ENCODE assay signal across 1 cellular context in the genomic region with DNA sequence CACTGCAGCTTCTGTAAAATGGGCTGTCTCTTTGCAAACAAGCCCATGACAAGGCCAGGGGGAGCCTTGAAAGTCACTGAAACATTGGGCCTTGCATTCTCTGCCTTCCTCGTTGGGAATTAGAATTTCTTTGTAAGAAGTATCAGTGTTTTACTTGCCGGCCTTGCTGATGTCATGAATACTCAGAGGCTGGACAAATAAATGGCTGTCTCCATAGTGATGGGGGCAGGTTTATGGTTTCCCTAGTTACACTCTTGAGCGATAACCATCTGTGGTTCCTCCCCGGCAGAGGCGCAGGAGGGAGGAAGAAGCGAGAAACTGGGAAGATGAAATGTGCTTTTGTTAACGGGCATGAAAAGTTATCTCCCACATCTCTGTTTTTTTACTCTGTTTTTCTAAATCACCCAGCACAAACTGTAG.
TF ChIP-seq lines count a peak whose summit lies in the region.

No MANE protein-coding gene starts in this region.

TF ChIP-seq in HEK293, 187 proteins besides CTCF, POLR2A, EP300 and RAD21 (continued from another document and continues in another):
- TF ChIP-seq ZNF366 (tag by site-specific recombination; conservative IDR thresholded peaks at IDR 0.05) (0 out of 2 replicates have a peak, but pooled peaks have one; percentile 19), ZNF146 (tag by site-specific recombination; IDR thresholded peaks at IDR 0.05) (no peak), MEIS1 (CRISPR knock-in tag; IDR thresholded peaks at IDR 0.05; ENCODE audit: borderline replicate concordance) (no peak), ZBTB8A (tag by site-specific recombination; IDR thresholded peaks at IDR 0.05) (peak; percentile 27; the same call in 1 of the 2 replicates), ZNF529 (tag by site-specific recombination; IDR thresholded peaks at IDR 0.05; ENCODE audit: insufficient replicate concordance) (no peak), ZNF514 (tag by site-specific recombination; IDR thresholded peaks at IDR 0.05) (no peak), HOXD13 (CRISPR knock-in tag; IDR thresholded peaks at IDR 0.05; ENCODE audit: borderline replicate concordance) (no peak), ZNF548 (tag by site-specific recombination; IDR thresholded peaks at IDR 0.05) (no peak), ZNF677 (tag by site-specific recombination; IDR thresholded peaks at IDR 0.05) (no peak), ZNF670 (tag by site-specific recombination; IDR thresholded peaks at IDR 0.05; ENCODE audit: low read depth) (no peak), ZNF221 (tag by site-specific recombination; IDR thresholded peaks at IDR 0.05; ENCODE audit: borderline replicate concordance) (no peak), ZNF423 (tag by site-specific recombination; IDR thresholded peaks at IDR 0.05) (no peak), ZNF174 (tag by site-specific recombination; IDR thresholded peaks at IDR 0.05) (no peak), ZNF473 (tag by site-specific recombination; IDR thresholded peaks at IDR 0.05) (no peak), ZNF426 (tag by site-specific recombination; IDR thresholded peaks at IDR 0.05) (no peak), ZNF155 (tag by site-specific recombination; IDR thresholded peaks at IDR 0.05) (no peak), HOXC10 (CRISPR knock-in tag; IDR thresholded peaks at IDR 0.05) (no peak), SP2 (tag by site-specific recombination; IDR thresholded peaks at IDR 0.05) (no peak), ZNF530 (tag by site-specific recombination; IDR thresholded peaks at IDR 0.05; ENCODE audit: low read depth) (no peak), GLIS2 (tag by site-specific recombination; IDR thresholded peaks at IDR 0.05) (no peak), PRDM1 (tag by site-specific recombination; IDR thresholded peaks at IDR 0.05) (no peak), ZBTB17 (tag by site-specific recombination; IDR thresholded peaks at IDR 0.05) (peak; percentile 73), ZSCAN23 (tag by site-specific recombination; IDR thresholded peaks at IDR 0.05) (no peak), ZNF626 (tag by site-specific recombination; IDR thresholded peaks at IDR 0.05) (no peak), ZNF549 (tag by site-specific recombination; IDR thresholded peaks at IDR 0.05) (no peak), ZNF311 (tag by site-specific recombination; IDR thresholded peaks at IDR 0.05; ENCODE audit: borderline replicate concordance) (no peak), ZNF561 (tag by site-specific recombination; IDR thresholded peaks at IDR 0.05; ENCODE audit: borderline replicate concordance) (peak; percentile 38; the same call in 1 of the 2 replicates), ZNF274 (IDR thresholded peaks at IDR 0.05; ENCODE audit: low read length) (no peak), ZNF274 (tag by site-specific recombination; IDR thresholded peaks at IDR 0.05; ENCODE audit: borderline replicate concordance) (no peak), ZNF510 (tag by site-specific recombination; IDR thresholded peaks at IDR 0.05; ENCODE audit: insufficient replicate concordance) (no peak), ZNF843 (tag by site-specific recombination; IDR thresholded peaks at IDR 0.05) (no peak), KLF10 (tag by site-specific recombination; IDR thresholded peaks at IDR 0.05) (0 out of 2 replicates have a peak, but pooled peaks have one; percentile 17), WT1 (tag by site-specific recombination; IDR thresholded peaks at IDR 0.05) (peak; percentile 77), ZNF629 (tag by site-specific recombination; IDR thresholded peaks at IDR 0.05) (peak; percentile 57), ZFP37 (tag by site-specific recombination; IDR thresholded peaks at IDR 0.05) (no peak), KLF9 (tag by site-specific recombination; IDR thresholded peaks at IDR 0.05; ENCODE audit: low read depth) (no peak), ZNF664 (tag by site-specific recombination; IDR thresholded peaks at IDR 0.05) (no peak), ZNF133 (tag by site-specific recombination; IDR thresholded peaks at IDR 0.05) (no peak), ZNF571 (tag by site-specific recombination; IDR thresholded peaks at IDR 0.05) (no peak)
- TF ChIP-seq, protein P1, sequence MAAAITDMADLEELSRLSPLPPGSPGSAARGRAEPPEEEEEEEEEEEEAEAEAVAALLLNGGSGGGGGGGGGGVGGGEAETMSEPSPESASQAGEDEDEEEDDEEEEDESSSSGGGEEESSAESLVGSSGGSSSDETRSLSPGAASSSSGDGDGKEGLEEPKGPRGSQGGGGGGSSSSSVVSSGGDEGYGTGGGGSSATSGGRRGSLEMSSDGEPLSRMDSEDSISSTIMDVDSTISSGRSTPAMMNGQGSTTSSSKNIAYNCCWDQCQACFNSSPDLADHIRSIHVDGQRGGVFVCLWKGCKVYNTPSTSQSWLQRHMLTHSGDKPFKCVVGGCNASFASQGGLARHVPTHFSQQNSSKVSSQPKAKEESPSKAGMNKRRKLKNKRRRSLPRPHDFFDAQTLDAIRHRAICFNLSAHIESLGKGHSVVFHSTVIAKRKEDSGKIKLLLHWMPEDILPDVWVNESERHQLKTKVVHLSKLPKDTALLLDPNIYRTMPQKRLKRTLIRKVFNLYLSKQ (tag by site-specific recombination; IDR thresholded peaks at IDR 0.05; ENCODE audit: borderline replicate concordance), result no peak
- TF ChIP-seq, protein P2, sequence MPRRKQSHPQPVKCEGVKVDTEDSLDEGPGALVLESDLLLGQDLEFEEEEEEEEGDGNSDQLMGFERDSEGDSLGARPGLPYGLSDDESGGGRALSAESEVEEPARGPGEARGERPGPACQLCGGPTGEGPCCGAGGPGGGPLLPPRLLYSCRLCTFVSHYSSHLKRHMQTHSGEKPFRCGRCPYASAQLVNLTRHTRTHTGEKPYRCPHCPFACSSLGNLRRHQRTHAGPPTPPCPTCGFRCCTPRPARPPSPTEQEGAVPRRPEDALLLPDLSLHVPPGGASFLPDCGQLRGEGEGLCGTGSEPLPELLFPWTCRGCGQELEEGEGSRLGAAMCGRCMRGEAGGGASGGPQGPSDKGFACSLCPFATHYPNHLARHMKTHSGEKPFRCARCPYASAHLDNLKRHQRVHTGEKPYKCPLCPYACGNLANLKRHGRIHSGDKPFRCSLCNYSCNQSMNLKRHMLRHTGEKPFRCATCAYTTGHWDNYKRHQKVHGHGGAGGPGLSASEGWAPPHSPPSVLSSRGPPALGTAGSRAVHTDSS (tag by site-specific recombination; IDR thresholded peaks at IDR 0.05), result peak; percentile 9; the same call in 1 of the 2 replicates
- TF ChIP-seq, protein P3, sequence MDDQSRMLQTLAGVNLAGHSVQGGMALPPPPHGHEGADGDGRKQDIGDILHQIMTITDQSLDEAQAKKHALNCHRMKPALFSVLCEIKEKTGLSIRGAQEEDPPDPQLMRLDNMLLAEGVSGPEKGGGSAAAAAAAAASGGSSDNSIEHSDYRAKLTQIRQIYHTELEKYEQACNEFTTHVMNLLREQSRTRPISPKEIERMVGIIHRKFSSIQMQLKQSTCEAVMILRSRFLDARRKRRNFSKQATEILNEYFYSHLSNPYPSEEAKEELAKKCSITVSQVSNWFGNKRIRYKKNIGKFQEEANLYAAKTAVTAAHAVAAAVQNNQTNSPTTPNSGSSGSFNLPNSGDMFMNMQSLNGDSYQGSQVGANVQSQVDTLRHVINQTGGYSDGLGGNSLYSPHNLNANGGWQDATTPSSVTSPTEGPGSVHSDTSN (CRISPR knock-in tag; IDR thresholded peaks at IDR 0.05), result no peak
- TF ChIP-seq, protein P4, sequence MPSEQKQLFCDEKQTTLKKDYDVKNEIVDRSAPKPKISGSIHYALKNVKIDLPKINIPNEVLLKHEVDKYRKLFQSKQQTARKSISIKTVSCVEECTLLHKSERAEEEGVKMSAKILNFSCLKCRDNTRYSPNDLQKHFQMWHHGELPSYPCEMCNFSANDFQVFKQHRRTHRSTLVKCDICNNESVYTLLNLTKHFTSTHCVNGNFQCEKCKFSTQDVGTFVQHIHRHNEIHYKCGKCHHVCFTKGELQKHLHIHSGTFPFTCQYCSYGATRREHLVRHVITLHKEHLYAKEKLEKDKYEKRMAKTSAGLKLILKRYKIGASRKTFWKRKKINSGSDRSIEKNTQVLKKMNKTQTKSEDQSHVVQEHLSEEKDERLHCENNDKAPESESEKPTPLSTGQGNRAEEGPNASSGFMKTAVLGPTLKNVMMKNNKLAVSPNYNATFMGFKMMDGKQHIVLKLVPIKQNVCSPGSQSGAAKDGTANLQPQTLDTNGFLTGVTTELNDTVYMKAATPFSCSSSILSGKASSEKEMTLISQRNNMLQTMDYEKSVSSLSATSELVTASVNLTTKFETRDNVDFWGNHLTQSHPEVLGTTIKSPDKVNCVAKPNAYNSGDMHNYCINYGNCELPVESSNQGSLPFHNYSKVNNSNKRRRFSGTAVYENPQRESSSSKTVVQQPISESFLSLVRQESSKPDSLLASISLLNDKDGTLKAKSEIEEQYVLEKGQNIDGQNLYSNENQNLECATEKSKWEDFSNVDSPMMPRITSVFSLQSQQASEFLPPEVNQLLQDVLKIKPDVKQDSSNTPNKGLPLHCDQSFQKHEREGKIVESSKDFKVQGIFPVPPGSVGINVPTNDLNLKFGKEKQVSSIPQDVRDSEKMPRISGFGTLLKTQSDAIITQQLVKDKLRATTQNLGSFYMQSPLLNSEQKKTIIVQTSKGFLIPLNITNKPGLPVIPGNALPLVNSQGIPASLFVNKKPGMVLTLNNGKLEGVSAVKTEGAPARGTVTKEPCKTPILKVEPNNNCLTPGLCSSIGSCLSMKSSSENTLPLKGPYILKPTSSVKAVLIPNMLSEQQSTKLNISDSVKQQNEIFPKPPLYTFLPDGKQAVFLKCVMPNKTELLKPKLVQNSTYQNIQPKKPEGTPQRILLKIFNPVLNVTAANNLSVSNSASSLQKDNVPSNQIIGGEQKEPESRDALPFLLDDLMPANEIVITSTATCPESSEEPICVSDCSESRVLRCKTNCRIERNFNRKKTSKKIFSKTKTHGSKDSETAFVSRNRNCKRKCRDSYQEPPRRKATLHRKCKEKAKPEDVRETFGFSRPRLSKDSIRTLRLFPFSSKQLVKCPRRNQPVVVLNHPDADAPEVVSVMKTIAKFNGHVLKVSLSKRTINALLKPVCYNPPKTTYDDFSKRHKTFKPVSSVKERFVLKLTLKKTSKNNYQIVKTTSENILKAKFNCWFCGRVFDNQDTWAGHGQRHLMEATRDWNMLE (tag by site-specific recombination; conservative IDR thresholded peaks at IDR 0.05; ENCODE audit: low read depth), result no peak
- TF ChIP-seq, protein P5, sequence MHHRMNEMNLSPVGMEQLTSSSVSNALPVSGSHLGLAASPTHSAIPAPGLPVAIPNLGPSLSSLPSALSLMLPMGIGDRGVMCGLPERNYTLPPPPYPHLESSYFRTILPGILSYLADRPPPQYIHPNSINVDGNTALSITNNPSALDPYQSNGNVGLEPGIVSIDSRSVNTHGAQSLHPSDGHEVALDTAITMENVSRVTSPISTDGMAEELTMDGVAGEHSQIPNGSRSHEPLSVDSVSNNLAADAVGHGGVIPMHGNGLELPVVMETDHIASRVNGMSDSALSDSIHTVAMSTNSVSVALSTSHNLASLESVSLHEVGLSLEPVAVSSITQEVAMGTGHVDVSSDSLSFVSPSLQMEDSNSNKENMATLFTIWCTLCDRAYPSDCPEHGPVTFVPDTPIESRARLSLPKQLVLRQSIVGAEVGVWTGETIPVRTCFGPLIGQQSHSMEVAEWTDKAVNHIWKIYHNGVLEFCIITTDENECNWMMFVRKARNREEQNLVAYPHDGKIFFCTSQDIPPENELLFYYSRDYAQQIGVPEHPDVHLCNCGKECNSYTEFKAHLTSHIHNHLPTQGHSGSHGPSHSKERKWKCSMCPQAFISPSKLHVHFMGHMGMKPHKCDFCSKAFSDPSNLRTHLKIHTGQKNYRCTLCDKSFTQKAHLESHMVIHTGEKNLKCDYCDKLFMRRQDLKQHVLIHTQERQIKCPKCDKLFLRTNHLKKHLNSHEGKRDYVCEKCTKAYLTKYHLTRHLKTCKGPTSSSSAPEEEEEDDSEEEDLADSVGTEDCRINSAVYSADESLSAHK (tag by site-specific recombination; IDR thresholded peaks at IDR 0.05), result peak; percentile 19; the same call in 1 of the 2 replicates
- TF ChIP-seq, protein P6, sequence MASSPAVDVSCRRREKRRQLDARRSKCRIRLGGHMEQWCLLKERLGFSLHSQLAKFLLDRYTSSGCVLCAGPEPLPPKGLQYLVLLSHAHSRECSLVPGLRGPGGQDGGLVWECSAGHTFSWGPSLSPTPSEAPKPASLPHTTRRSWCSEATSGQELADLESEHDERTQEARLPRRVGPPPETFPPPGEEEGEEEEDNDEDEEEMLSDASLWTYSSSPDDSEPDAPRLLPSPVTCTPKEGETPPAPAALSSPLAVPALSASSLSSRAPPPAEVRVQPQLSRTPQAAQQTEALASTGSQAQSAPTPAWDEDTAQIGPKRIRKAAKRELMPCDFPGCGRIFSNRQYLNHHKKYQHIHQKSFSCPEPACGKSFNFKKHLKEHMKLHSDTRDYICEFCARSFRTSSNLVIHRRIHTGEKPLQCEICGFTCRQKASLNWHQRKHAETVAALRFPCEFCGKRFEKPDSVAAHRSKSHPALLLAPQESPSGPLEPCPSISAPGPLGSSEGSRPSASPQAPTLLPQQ (tag by site-specific recombination; IDR thresholded peaks at IDR 0.05), result no peak
